In genomic region chr7:142866361-142867096, GRCh38 we compare ENCODE assay signal across 8 cellular contexts. TPM values are rescaled to one million over a fixed set of nuclear protein-coding genes. Genes with fewer than 3 reads are reported as not detected.
DNase-seq lines count a peak whose midpoint lies in the region; ATAC-seq and TF ChIP-seq lines count a peak whose summit lies in the region.

No MANE protein-coding gene starts in this region.

- no peak for TF ChIP-seq POLR2A in suprapubic skin (IDR thresholded peaks at IDR 0.05)

- peaks cover 19% of the 10 kb centered on the region for H3K4me1 ChIP-seq in suprapubic skin

- H3K4me3 ChIP-seq in suprapubic skin: no peak overlapping the region

- no peaks in the 10 kb centered on the region for H3K27me3 ChIP-seq in suprapubic skin

- TF ChIP-seq EP300 in suprapubic skin (IDR thresholded peaks at IDR 0.05): no peak

- H3K27ac ChIP-seq in suprapubic skin: no peak overlapping the region

- ATAC-seq in GM21619 (IDR thresholded peaks at IDR 0.05; ENCODE audit: unreplicated experiment): no peak

- H3K36me3 ChIP-seq in suprapubic skin: peaks cover 61% of the 10 kb centered on the region

- DNase-seq in NCI-H2171 treated with DMSO at 0.1 percent for 48 hours (lab: John Stamatoyannopoulos, UW): peak; percentile 13
- no peak for DNase-seq in NCI-H2171 (lab: John Stamatoyannopoulos, UW)
- DNase-seq in NCI-H345 treated with DMSO at 0.1 percent for 48 hours (lab: John Stamatoyannopoulos, UW; ENCODE audit: unreplicated experiment): peak; percentile 13
- peak; percentile 25 for DNase-seq in cerebellar cortex (ENCODE audit: low spot score)
- DNase-seq in midbrain (lab: John Stamatoyannopoulos, UW): peak; percentile 36
- no peak for DNase-seq in suprapubic skin (ENCODE audit: low spot score in 2 of 2)
- DNase-seq in NCI-H187 (lab: John Stamatoyannopoulos, UW): no peak

- no peaks in the 10 kb centered on the region for H3K9me3 ChIP-seq in suprapubic skin

- TF ChIP-seq CTCF in suprapubic skin (IDR thresholded peaks at IDR 0.05): peak in 1 of 2 donors; percentile 52

- 68% methylated on average over 7 of the region's 18 CpGs for WGBS in suprapubic skin

RNA-seq across cellular contexts. Expression of gene EPHB6, which starts 11.7 kb away (rescaled TPM):
- total RNA-seq in suprapubic skin: 100 to 1,000 TPM; 207 to 299 (median 258) TPM

RNA-seq across cellular contexts. Expression of gene TRPV6, which starts 19.0 kb away (rescaled TPM):
- total RNA-seq in suprapubic skin: 10 to 100 TPM in 3 of 4 donors, 1 to 10 TPM in 1; 7.5 to 34.8 (median 15.0) TPM

Comparison
In these comparisons a context has a peak if more than half of its experiments do, and no peak if none do; other contexts are left out.
1. DNase-seq: peak in NCI-H2171 treated with DMSO at 0.1 percent for 48 hours (single experiment), NCI-H345 treated with DMSO at 0.1 percent for 48 hours (single experiment), cerebellar cortex (single experiment) and midbrain (single experiment); none in NCI-H2171 (single experiment), suprapubic skin (0 of 2) and NCI-H187 (0 of 2).